In the genomic region with DNA sequence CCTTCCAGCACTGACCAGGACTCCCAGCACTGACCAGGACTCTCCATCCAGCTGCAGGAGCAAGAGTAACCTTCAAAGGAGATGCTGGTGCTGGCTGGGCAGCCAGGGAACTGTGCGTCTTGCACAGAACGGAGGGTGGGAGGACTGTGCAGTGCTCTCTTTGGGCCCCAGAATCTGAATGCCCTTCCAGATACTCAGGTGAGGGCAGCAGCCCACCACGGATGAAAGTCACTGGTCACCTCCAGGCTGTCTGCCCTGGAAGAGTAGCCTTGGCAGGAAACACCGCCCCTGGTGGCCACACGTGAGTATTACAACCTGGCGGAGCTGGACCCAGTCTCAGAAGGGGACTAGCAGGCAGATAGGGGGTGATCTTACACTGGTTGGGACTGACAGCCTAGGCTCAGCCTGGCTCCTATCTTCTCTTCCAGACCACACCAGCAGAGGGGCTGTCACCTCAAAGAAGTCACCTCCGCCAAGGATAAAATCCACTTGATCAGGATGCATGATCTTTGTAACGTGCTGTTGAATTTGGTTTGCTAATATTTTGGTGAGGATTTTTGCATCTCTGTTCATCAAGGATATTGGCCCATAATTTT, we compare ENCODE assay signal across 1 cellular context.
TF ChIP-seq lines count a peak whose summit lies in the region.

No MANE protein-coding gene starts in this region.

TF ChIP-seq in HepG2, 621 proteins besides CTCF, POLR2A, EP300 and RAD21 (continued from another document and continues in another):
- peak; percentile 74 for TF ChIP-seq PATZ1 (CRISPR knock-in tag; IDR thresholded peaks at IDR 0.05)
- TF ChIP-seq U2AF1 (optimal IDR thresholded peaks at IDR 0.05; ENCODE audit: low read depth, low read length), result no peak
- peak; percentile 89; the same call in 1 of the 2 replicates for TF ChIP-seq CBX5 (CRISPR knock-in tag; IDR thresholded peaks at IDR 0.05; ENCODE audit: borderline replicate concordance)
- no peak for TF ChIP-seq CBX1 (IDR thresholded peaks at IDR 0.05; ENCODE audit: low read depth)
- TF ChIP-seq, protein P1, sequence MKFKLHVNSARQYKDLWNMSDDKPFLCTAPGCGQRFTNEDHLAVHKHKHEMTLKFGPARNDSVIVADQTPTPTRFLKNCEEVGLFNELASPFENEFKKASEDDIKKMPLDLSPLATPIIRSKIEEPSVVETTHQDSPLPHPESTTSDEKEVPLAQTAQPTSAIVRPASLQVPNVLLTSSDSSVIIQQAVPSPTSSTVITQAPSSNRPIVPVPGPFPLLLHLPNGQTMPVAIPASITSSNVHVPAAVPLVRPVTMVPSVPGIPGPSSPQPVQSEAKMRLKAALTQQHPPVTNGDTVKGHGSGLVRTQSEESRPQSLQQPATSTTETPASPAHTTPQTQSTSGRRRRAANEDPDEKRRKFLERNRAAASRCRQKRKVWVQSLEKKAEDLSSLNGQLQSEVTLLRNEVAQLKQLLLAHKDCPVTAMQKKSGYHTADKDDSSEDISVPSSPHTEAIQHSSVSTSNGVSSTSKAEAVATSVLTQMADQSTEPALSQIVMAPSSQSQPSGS (CRISPR knock-in tag; IDR thresholded peaks at IDR 0.05), result peak; percentile 60; the same call in 1 of the 2 replicates
- TF ChIP-seq BRCA1 (CRISPR knock-in tag; IDR thresholded peaks at IDR 0.05), result no peak
- TF ChIP-seq ZNF616 (CRISPR knock-in tag; IDR thresholded peaks at IDR 0.05; ENCODE audit: low read depth), result no peak
- no peak for TF ChIP-seq SYNCRIP (IDR thresholded peaks at IDR 0.05; ENCODE audit: insufficient read depth, low read depth, low read length)
- no peak; the same call in 1 of the 2 replicates for TF ChIP-seq PITX1 (CRISPR knock-in tag; IDR thresholded peaks at IDR 0.05)
- TF ChIP-seq, protein P2, sequence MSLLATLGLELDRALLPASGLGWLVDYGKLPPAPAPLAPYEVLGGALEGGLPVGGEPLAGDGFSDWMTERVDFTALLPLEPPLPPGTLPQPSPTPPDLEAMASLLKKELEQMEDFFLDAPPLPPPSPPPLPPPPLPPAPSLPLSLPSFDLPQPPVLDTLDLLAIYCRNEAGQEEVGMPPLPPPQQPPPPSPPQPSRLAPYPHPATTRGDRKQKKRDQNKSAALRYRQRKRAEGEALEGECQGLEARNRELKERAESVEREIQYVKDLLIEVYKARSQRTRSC (CRISPR knock-in tag; IDR thresholded peaks at IDR 0.05; ENCODE audit: low read depth), result no peak; the same call in 1 of the 2 replicates
- TF ChIP-seq ZNF235 (CRISPR knock-in tag; IDR thresholded peaks at IDR 0.05; ENCODE audit: borderline replicate concordance), result no peak
- no peak for TF ChIP-seq NFE2L2 (IDR thresholded peaks at IDR 0.05; ENCODE audit: low read length)
- peak; percentile 87 for TF ChIP-seq ZNF331 (CRISPR knock-in tag; IDR thresholded peaks at IDR 0.05)
- peak; percentile 32; the same call in 1 of the 2 replicates for TF ChIP-seq SPEN (CRISPR knock-in tag; IDR thresholded peaks at IDR 0.05; ENCODE audit: low read depth)
- peak; percentile 54; the same call in 1 of the 2 replicates for TF ChIP-seq ELF1 (CRISPR knock-in tag; IDR thresholded peaks at IDR 0.05)
- TF ChIP-seq, protein P3, sequence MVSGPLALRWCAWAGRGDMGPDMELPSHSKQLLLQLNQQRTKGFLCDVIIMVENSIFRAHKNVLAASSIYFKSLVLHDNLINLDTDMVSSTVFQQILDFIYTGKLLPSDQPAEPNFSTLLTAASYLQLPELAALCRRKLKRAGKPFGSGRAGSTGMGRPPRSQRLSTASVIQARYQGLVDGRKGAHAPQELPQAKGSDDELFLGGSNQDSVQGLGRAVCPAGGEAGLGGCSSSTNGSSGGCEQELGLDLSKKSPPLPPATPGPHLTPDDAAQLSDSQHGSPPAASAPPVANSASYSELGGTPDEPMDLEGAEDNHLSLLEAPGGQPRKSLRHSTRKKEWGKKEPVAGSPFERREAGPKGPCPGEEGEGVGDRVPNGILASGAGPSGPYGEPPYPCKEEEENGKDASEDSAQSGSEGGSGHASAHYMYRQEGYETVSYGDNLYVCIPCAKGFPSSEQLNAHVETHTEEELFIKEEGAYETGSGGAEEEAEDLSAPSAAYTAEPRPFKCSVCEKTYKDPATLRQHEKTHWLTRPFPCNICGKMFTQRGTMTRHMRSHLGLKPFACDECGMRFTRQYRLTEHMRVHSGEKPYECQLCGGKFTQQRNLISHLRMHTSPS (CRISPR knock-in tag; IDR thresholded peaks at IDR 0.05; ENCODE audit: low read depth), result peak; percentile 57; the same call in 1 of the 2 replicates
- TF ChIP-seq NONO (IDR thresholded peaks at IDR 0.05), result no peak
- TF ChIP-seq NONO (CRISPR knock-in tag; conservative IDR thresholded peaks at IDR 0.05), result peak; percentile 80
- TF ChIP-seq ZNF296 (CRISPR knock-in tag; conservative IDR thresholded peaks at IDR 0.05), result peak; percentile 64; the same call in 1 of the 2 replicates
- no peak for TF ChIP-seq TOPORS (CRISPR knock-in tag; IDR thresholded peaks at IDR 0.05)
- TF ChIP-seq NR3C1 (CRISPR knock-in tag; IDR thresholded peaks at IDR 0.05), result no peak
- TF ChIP-seq ELF3 (CRISPR knock-in tag; IDR thresholded peaks at IDR 0.05), result peak; percentile 60
- TF ChIP-seq ZMAT3 (CRISPR knock-in tag; conservative IDR thresholded peaks at IDR 0.05), result no peak
- no peak for TF ChIP-seq NKX3-1 (CRISPR knock-in tag; IDR thresholded peaks at IDR 0.05)
- TF ChIP-seq SSRP1 (CRISPR knock-in tag; IDR thresholded peaks at IDR 0.05), result no peak
- no peak for TF ChIP-seq JUN (CRISPR knock-in tag; IDR thresholded peaks at IDR 0.05)
- TF ChIP-seq ATF1 (CRISPR knock-in tag; IDR thresholded peaks at IDR 0.05), result no peak
- TF ChIP-seq ZNF614 (CRISPR knock-in tag; IDR thresholded peaks at IDR 0.05; ENCODE audit: borderline replicate concordance), result peak; percentile 57; the same call in 1 of the 2 replicates
- 0 out of 2 replicates have a peak, but pooled peaks have one; percentile 49 for TF ChIP-seq KMT2A (CRISPR knock-in tag; IDR thresholded peaks at IDR 0.05)
- TF ChIP-seq PHF5A (CRISPR knock-in tag; IDR thresholded peaks at IDR 0.05; ENCODE audit: low read depth, unreplicated experiment), result peak; percentile 65
- no peak for TF ChIP-seq CENPX (CRISPR knock-in tag; IDR thresholded peaks at IDR 0.05)
- no peak for TF ChIP-seq CEBPG (CRISPR knock-in tag; IDR thresholded peaks at IDR 0.05)
- TF ChIP-seq BHLHE40 (IDR thresholded peaks at IDR 0.05; ENCODE audit: low read length), result no peak
- TF ChIP-seq DDIT3 (CRISPR knock-in tag; IDR thresholded peaks at IDR 0.05), result no peak
- TF ChIP-seq GABPA (IDR thresholded peaks at IDR 0.05; ENCODE audit: low read depth, low read length), result no peak
- TF ChIP-seq GABPA (CRISPR knock-in tag; IDR thresholded peaks at IDR 0.05; ENCODE audit: low read depth), result no peak
- TF ChIP-seq ZNF747 (CRISPR knock-in tag; IDR thresholded peaks at IDR 0.05; ENCODE audit: borderline replicate concordance), result no peak
- no peak for TF ChIP-seq TCF7 (IDR thresholded peaks at IDR 0.05; ENCODE audit: low read depth)
- TF ChIP-seq SIX4 (CRISPR knock-in tag; IDR thresholded peaks at IDR 0.05), result no peak
- TF ChIP-seq, protein P4, sequence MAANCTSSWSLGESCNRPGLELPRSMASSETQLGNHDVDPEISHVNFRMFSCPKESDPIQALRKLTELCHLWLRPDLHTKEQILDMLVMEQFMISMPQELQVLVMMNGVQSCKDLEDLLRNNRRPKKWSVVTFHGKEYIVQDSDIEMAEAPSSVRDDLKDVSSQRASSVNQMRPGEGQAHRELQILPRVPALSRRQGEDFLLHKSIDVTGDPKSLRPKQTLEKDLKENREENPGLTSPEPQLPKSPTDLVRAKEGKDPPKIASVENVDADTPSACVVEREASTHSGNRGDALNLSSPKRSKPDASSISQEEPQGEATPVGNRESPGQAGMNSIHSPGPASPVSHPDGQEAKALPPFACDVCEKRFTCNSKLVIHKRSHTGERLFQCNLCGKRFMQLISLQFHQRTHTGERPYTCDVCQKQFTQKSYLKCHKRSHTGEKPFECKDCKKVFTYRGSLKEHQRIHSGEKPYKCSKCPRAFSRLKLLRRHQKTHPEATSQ (CRISPR knock-in tag; IDR thresholded peaks at IDR 0.05; ENCODE audit: borderline replicate concordance), result no peak
- TF ChIP-seq HDAC2 (CRISPR knock-in tag; IDR thresholded peaks at IDR 0.05), result peak; percentile 62; the same call in 1 of the 2 replicates
- TF ChIP-seq, protein P5, sequence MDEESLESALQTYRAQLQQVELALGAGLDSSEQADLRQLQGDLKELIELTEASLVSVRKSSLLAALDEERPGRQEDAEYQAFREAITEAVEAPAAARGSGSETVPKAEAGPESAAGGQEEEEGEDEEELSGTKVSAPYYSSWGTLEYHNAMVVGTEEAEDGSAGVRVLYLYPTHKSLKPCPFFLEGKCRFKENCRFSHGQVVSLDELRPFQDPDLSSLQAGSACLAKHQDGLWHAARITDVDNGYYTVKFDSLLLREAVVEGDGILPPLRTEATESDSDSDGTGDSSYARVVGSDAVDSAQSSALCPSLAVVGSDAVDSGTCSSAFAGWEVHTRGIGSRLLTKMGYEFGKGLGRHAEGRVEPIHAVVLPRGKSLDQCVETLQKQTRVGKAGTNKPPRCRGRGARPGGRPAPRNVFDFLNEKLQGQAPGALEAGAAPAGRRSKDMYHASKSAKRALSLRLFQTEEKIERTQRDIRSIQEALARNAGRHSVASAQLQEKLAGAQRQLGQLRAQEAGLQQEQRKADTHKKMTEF (CRISPR knock-in tag; IDR thresholded peaks at IDR 0.05), result peak; percentile 66; the same call in 1 of the 2 replicates
- peak; percentile 61; the same call in 1 of the 2 replicates for TF ChIP-seq KDM3A (CRISPR knock-in tag; IDR thresholded peaks at IDR 0.05; ENCODE audit: low read depth)
- TF ChIP-seq IRF2 (CRISPR knock-in tag; IDR thresholded peaks at IDR 0.05), result peak; percentile 91
- TF ChIP-seq GABPB1 (CRISPR knock-in tag; IDR thresholded peaks at IDR 0.05), result 0 out of 2 replicates have a peak, but pooled peaks have one; percentile 25
- TF ChIP-seq NCOA5 (CRISPR knock-in tag; IDR thresholded peaks at IDR 0.05), result no peak
- no peak for TF ChIP-seq ZBTB8A (CRISPR knock-in tag; IDR thresholded peaks at IDR 0.05; ENCODE audit: borderline replicate concordance, low read depth)
- TF ChIP-seq, protein P6, sequence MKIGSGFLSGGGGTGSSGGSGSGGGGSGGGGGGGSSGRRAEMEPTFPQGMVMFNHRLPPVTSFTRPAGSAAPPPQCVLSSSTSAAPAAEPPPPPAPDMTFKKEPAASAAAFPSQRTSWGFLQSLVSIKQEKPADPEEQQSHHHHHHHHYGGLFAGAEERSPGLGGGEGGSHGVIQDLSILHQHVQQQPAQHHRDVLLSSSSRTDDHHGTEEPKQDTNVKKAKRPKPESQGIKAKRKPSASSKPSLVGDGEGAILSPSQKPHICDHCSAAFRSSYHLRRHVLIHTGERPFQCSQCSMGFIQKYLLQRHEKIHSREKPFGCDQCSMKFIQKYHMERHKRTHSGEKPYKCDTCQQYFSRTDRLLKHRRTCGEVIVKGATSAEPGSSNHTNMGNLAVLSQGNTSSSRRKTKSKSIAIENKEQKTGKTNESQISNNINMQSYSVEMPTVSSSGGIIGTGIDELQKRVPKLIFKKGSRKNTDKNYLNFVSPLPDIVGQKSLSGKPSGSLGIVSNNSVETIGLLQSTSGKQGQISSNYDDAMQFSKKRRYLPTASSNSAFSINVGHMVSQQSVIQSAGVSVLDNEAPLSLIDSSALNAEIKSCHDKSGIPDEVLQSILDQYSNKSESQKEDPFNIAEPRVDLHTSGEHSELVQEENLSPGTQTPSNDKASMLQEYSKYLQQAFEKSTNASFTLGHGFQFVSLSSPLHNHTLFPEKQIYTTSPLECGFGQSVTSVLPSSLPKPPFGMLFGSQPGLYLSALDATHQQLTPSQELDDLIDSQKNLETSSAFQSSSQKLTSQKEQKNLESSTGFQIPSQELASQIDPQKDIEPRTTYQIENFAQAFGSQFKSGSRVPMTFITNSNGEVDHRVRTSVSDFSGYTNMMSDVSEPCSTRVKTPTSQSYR (CRISPR knock-in tag; IDR thresholded peaks at IDR 0.05; ENCODE audit: borderline replicate concordance), result no peak
- TF ChIP-seq MEIS2 (CRISPR knock-in tag; IDR thresholded peaks at IDR 0.05), result no peak
- TF ChIP-seq SP4 (CRISPR knock-in tag; IDR thresholded peaks at IDR 0.05), result peak; percentile 68; the same call in 1 of the 2 replicates
- TF ChIP-seq ZNF557 (CRISPR knock-in tag; IDR thresholded peaks at IDR 0.05), result no peak
- TF ChIP-seq IKZF1 (IDR thresholded peaks at IDR 0.05), result no peak
- peak; percentile 88; the same call in 1 of the 2 replicates for TF ChIP-seq ZNF598 (CRISPR knock-in tag; IDR thresholded peaks at IDR 0.05; ENCODE audit: borderline replicate concordance)
- TF ChIP-seq FOXP1 (IDR thresholded peaks at IDR 0.05), result no peak
- TF ChIP-seq FOXP1 (CRISPR knock-in tag; IDR thresholded peaks at IDR 0.05), result no peak
- TF ChIP-seq PHF21A (CRISPR knock-in tag; IDR thresholded peaks at IDR 0.05), result no peak; the same call in 1 of the 2 replicates
- peak; percentile 47; the same call in 1 of the 2 replicates for TF ChIP-seq NR2C2 (CRISPR knock-in tag; IDR thresholded peaks at IDR 0.05; ENCODE audit: borderline replicate concordance)
- peak; percentile 68; the same call in 1 of the 2 replicates for TF ChIP-seq IKZF5 (CRISPR knock-in tag; IDR thresholded peaks at IDR 0.05)
- TF ChIP-seq PTBP1 (IDR thresholded peaks at IDR 0.05; ENCODE audit: low read depth, low read length, poor library complexity, severe bottlenecking), result no peak
- peak; percentile 54 for TF ChIP-seq SMC3 (IDR thresholded peaks at IDR 0.05; ENCODE audit: low read length)
- TF ChIP-seq MAZ (IDR thresholded peaks at IDR 0.05; ENCODE audit: borderline replicate concordance, low read depth, low read length), result no peak
- no peak for TF ChIP-seq MAZ (CRISPR knock-in tag; IDR thresholded peaks at IDR 0.05; ENCODE audit: low read depth)
- TF ChIP-seq CHD4 (IDR thresholded peaks at IDR 0.05; ENCODE audit: borderline replicate concordance, low read length), result no peak
